Comparison of ENCODE assay signal across 12 cellular contexts in genomic region chr7:42234736-42235135, GRCh38. TPM values are rescaled to one million over a fixed set of nuclear protein-coding genes. Genes with fewer than 3 reads are reported as not detected.
A peak's percentile ranks its signal among the peaks of the same experiment; 100 is the strongest.
DNase-seq lines count a peak whose midpoint lies in the region; TF ChIP-seq lines count a peak whose summit lies in the region.
"Had no signal": no experiment of that assay in that cellular context is flagged by ENCODE, and none has a peak within 500 bp of the region (broad histone marks: within the 10 kb centered on the region; RNA-seq: fewer than 3 reads in every experiment).

No MANE protein-coding gene starts in this region.

- no peak overlapping the region for H2AFZ ChIP-seq in mammary epithelial cell (ENCODE audit: low read depth, low read length)
- H2AFZ ChIP-seq: parathyroid adenoma had no signal

- peak overlapping the region; percentile 80 for H3K9ac ChIP-seq in mammary epithelial cell (ENCODE audit: insufficient read depth, low read length)
- H3K9ac ChIP-seq: parathyroid adenoma had no signal

- H3K4me1 Mint-ChIP-seq in HFFc6 (ENCODE audit: low read depth) (peaks cover 68% of the 10 kb centered on the region), mesothelial cell of epicardium (peaks cover 79% of the 10 kb centered on the region), type B pancreatic cell (ENCODE audit: unreplicated experiment) (peaks cover 55% of the 10 kb centered on the region)
- H3K4me1 Mint-ChIP-seq in activated T-cell treated with anti-CD3 and anti-CD28 coated beads, Interleukin-2, amount 50 U/mL, for 24 hours (ENCODE audit: low read depth), result peaks cover 8% of the 10 kb centered on the region

- H4K20me1 ChIP-seq in mammary epithelial cell (ENCODE audit: insufficient read depth, low read length), result no peaks in the 10 kb centered on the region

- CTCF ChIA-PET in mammary epithelial cell (lab: Charles Lee; ENCODE audit: low non-redundant PET), result no interaction called here

- H3K36me3 ChIP-seq in mammary epithelial cell (ENCODE audit: insufficient read depth, low read length), result no peaks in the 10 kb centered on the region

- H3K36me3 Mint-ChIP-seq in HFFc6 (ENCODE audit: low read depth) (no peaks in the 10 kb centered on the region; the same call in 1 of the 2 replicates), mesothelial cell of epicardium (no peaks in the 10 kb centered on the region), type B pancreatic cell (no peaks in the 10 kb centered on the region)
- no peaks in the 10 kb centered on the region for H3K36me3 Mint-ChIP-seq in activated T-cell treated with anti-CD3 and anti-CD28 coated beads, Interleukin-2, amount 50 U/mL, for 24 hours (ENCODE audit: low read depth)
- H3K36me3 Mint-ChIP-seq: CD4-positive, alpha-beta memory T cell had no signal

- in situ Hi-C loops in mammary epithelial cell (cut with MboI; ENCODE audit: low sequenced_read_pairs in 2 of 2), result loop anchor here in 1 of 2 donors (25.0 kb wide), 2 partner anchors 247 to 453 kb away; no protein-coding TSS in a partner anchor

- H3K27me3 Mint-ChIP-seq in HFFc6 (ENCODE audit: insufficient read depth) (no peaks in the 10 kb centered on the region; the same call in 1 of the 2 replicates), mesothelial cell of epicardium (ENCODE audit: low read depth) (no peaks in the 10 kb centered on the region), type B pancreatic cell (peaks cover 16% of the 10 kb centered on the region)
- H3K27me3 Mint-ChIP-seq in activated T-cell treated with anti-CD3 and anti-CD28 coated beads, Interleukin-2, amount 50 U/mL, for 24 hours, result peaks cover 80% of the 10 kb centered on the region

- H3K4me2 ChIP-seq in mammary epithelial cell (ENCODE audit: insufficient read depth, low read depth, low read length), result peak overlapping the region; percentile 92

- DNase-seq in HFFc6 (no peak), mammary epithelial cell (peak; percentile 5), mesothelial cell of epicardium (ENCODE audit: low spot score in 2 of 2, unreplicated experiment in 2 of 2) (no peak), type B pancreatic cell (ENCODE audit: extremely low spot score, unreplicated experiment) (no peak), AML-193 (lab: John Stamatoyannopoulos, UW) (no peak), NCI-H2196 treated with DMSO at 0.1 percent for 48 hours (lab: John Stamatoyannopoulos, UW; ENCODE audit: unreplicated experiment) (no peak)
- DNase-seq in activated T-cell treated with anti-CD3 and anti-CD28 coated beads, Interleukin-2, amount 50 U/mL, for 24 hours, result no peak
- DNase-seq: amniotic stem cell; CD4-positive, alpha-beta memory T cell; NCI-H2227 treated with DMSO at 0.1 percent for 48 hours; testis had no signal

- BruUV-seq in mammary epithelial cell (replicated peaks; lab: Mats Ljungman, UMichigan), result TSS peak; percentile 16

- dilution Hi-C loops in mammary epithelial cell (cut with HindIII; ENCODE audit: low sequenced_read_pairs), result loop anchor here (5.0 to 25.0 kb wide), 2 partner anchors 77 to 247 kb away; no protein-coding TSS in a partner anchor

- H3K9me3 Mint-ChIP-seq in HFFc6 (no peaks in the 10 kb centered on the region), mesothelial cell of epicardium (no peaks in the 10 kb centered on the region), type B pancreatic cell (no peaks in the 10 kb centered on the region)
- H3K9me3 Mint-ChIP-seq in activated T-cell treated with anti-CD3 and anti-CD28 coated beads, Interleukin-2, amount 50 U/mL, for 24 hours, result no peaks in the 10 kb centered on the region

- H3K27me3 ChIP-seq in mammary epithelial cell (ENCODE audit: insufficient read depth, low read length), result no peaks in the 10 kb centered on the region
- H3K27me3 ChIP-seq: testis had no signal

- peak overlapping the region; percentile 73 to 90 (median 73) for H3K4me3 ChIP-seq in mammary epithelial cell (replicated peaks in 1 of 3; ENCODE audit: insufficient read depth in 1 of 3, low read depth in 2 of 3, low read length in 3 of 3)

- H3K4me3 Mint-ChIP-seq in HFFc6 (peak overlapping the region; percentile 91), mesothelial cell of epicardium (peak overlapping the region; percentile 89), type B pancreatic cell (peak overlapping the region; percentile 96)
- H3K4me3 Mint-ChIP-seq in activated T-cell treated with anti-CD3 and anti-CD28 coated beads, Interleukin-2, amount 50 U/mL, for 24 hours, result no peak overlapping the region

- 2% methylated on average over 3 of the region's 3 CpGs for WGBS in mammary epithelial cell (ENCODE audit: low coverage, missing lambda C conversion rate)

- no peak for TF ChIP-seq CTCF in HFFc6 (IDR thresholded peaks at IDR 0.05)
- no peak for TF ChIP-seq CTCF in mammary epithelial cell (conservative IDR thresholded peaks at IDR 0.05 in 1 of 2, IDR thresholded peaks at IDR 0.05 in 1 of 2; ENCODE audit: extremely low read depth in 1 of 2, insufficient read depth in 1 of 2, low read depth in 1 of 2, low read length in 2 of 2)
- TF ChIP-seq CTCF in mesothelial cell of epicardium (IDR thresholded peaks at IDR 0.05; ENCODE audit: unreplicated experiment), result no peak
- TF ChIP-seq CTCF in type B pancreatic cell (conservative IDR thresholded peaks at IDR 0.05), result no peak

- peaks cover 42% of the 10 kb centered on the region for H3K4me1 ChIP-seq in mammary epithelial cell (ENCODE audit: insufficient read depth, low read length)
- H3K4me1 ChIP-seq: parathyroid adenoma had no signal

- intact Hi-C loops in mammary epithelial cell (cut with micrococcal nuclease), result loop anchor here (5.0 to 10.0 kb wide), 6 partner anchors 140 to 600 kb away; no protein-coding TSS in a partner anchor

- peak overlapping the region; percentile 81 for H3K27ac ChIP-seq in mammary epithelial cell (ENCODE audit: insufficient read depth, low read depth, low read length)
- H3K27ac ChIP-seq: parathyroid adenoma, testis had no signal

- H3K9me3 ChIP-seq in mammary epithelial cell (replicated peaks; ENCODE audit: insufficient read depth, low read length), result no peaks in the 10 kb centered on the region
- H3K9me3 ChIP-seq: testis had no signal

- peaks cover 68% of the 10 kb centered on the region for H3K79me2 ChIP-seq in mammary epithelial cell (ENCODE audit: insufficient read depth, low read length)
- H3K79me2 ChIP-seq: parathyroid adenoma had no signal

- peak overlapping the region; percentile 20; the same call in 1 of the 2 replicates for H3K27ac Mint-ChIP-seq in HFFc6
- H3K27ac Mint-ChIP-seq in mesothelial cell of epicardium, result peak overlapping the region; percentile 79
- no peak overlapping the region for H3K27ac Mint-ChIP-seq in type B pancreatic cell
- no peak overlapping the region for H3K27ac Mint-ChIP-seq in activated T-cell treated with anti-CD3 and anti-CD28 coated beads, Interleukin-2, amount 50 U/mL, for 24 hours
- H3K27ac Mint-ChIP-seq: CD4-positive, alpha-beta memory T cell had no signal

RNA-seq across cellular contexts. Expression of gene GLI3, which starts 2.3 kb away (rescaled TPM):
- 10 to 100 TPM; 12.5 to 23.0 (median 21.7) TPM for total RNA-seq in HFFc6 (2021; fragmentation: NEBNext Ultra II Directional; extraction: Animal tissue kit (Norgen Biotek cat#: 25700))
- total RNA-seq in mammary epithelial cell (10 to 100 TPM in 1 of 2 donors, 1 to 10 TPM in 1; 6.3 to 26.2 TPM), mesothelial cell of epicardium (122 to 126 TPM (median 122 TPM) in 3 replicates), type B pancreatic cell (ENCODE audit: low replicate concordance) (58.0 and 141 TPM in 2 replicates)
- 4.3 TPM for polyA plus RNA-seq in mammary epithelial cell
- polyA minus RNA-seq in mammary epithelial cell, result 44.0 TPM

Comparison
In these comparisons a context has a peak if more than half of its experiments do, and no peak if none do; other contexts are left out.
1. H3K27ac Mint-ChIP-seq: peak in HFFc6 (single experiment) and mesothelial cell of epicardium (single experiment); none in type B pancreatic cell (single experiment) and activated T-cell treated with anti-CD3 and anti-CD28 coated beads, Interleukin-2, amount 50 U/mL, for 24 hours (single experiment).